Comparison of ENCODE assay signal across 9 cellular contexts in the genomic region with DNA sequence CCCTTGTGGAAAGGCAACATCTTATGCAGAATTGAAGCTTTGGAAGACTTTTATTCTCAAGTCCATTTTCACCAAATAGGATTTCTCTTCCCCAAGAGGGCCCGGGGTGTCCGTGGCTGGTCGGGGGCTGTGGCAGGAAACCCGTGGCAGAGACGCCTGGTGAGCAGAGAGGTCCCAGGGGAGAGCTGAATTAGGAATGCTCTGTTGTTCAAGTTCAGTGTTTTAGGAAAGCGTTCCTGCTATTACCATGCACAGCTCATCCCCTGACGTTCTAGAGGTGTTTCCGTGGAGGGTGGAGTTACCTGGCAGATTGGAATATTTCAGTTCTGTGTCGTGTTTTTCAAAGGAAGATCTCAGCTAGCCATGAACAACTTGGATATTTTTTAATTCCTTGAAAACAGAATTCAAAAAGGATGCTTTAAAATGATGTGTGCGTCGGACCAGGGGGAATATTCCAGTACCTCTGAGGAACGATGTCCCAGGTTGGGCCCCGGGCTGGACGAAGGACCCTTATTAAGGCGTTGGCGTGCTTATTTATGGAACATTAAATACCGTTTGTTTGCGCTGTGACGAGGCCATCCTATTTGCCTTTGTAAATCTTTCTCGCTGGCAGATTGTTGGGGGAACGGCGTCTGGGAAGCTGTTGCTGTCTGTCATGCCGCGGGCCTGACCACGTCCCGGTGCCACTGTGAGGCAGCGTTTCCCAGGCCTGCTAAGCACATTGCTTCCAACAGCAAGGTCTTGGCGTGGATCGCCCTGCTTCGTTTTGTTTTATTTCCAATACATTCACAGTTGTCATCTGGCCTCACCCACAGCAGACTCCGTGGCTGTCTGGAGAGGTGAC. TPM values are rescaled to one million over a fixed set of nuclear protein-coding genes. Genes with fewer than 3 reads are reported as not detected.
DNase-seq lines count a peak whose midpoint lies in the region; FAIRE-seq and TF ChIP-seq lines count a peak whose summit lies in the region.
"Had no signal": no experiment of that assay in that cellular context is flagged by ENCODE, and none has a peak within 500 bp of the region (broad histone marks: within the 10 kb centered on the region; RNA-seq: fewer than 3 reads in every experiment).

No MANE protein-coding gene starts in this region.

- H3K27me3 ChIP-seq in keratinocyte (ENCODE audit: control insufficient read depth, extremely low read depth, insufficient read depth, low read length) = peaks cover 18% of the 10 kb centered on the region
- no peaks in the 10 kb centered on the region for H3K27me3 ChIP-seq in stomach smooth muscle (ENCODE audit: control insufficient read depth in 1 of 2, insufficient read depth in 2 of 2, low read length in 2 of 2)
- H3K27me3 ChIP-seq in H9 (ENCODE audit: insufficient read depth, low read length) = peaks cover 8% of the 10 kb centered on the region

- H3K79me2 ChIP-seq in keratinocyte (ENCODE audit: control insufficient read depth, insufficient read depth, low read length) (no peaks in the 10 kb centered on the region), H9 (ENCODE audit: insufficient read depth, low read length) (no peaks in the 10 kb centered on the region)

- H3K4me1 Mint-ChIP-seq in T-helper 2 cell treated with Interferon-gamma antibody and Interleukin-4, amounts not matched to agents 5 μg/mL and 100 μg/mL, for 36 hours (ENCODE audit: low read depth) = peaks cover 49% of the 10 kb centered on the region
- peaks cover 60% of the 10 kb centered on the region for H3K4me1 Mint-ChIP-seq in activated naive CD8-positive, alpha-beta T cell (ENCODE audit: low read depth)
- H3K4me1 Mint-ChIP-seq in H9 = peaks cover 4 to 25% of the 10 kb centered on the region in 2 experiments; a peak in 3 of 4 replicates

- H3K56ac ChIP-seq in H9 (ENCODE audit: insufficient read length, low read depth, low read length) = no peak overlapping the region

- H2BK15ac ChIP-seq in H9 (ENCODE audit: low read depth, low read length) = no peak overlapping the region

- H3K27me3 Mint-ChIP-seq in T-helper 2 cell treated with Interferon-gamma antibody and Interleukin-4, amounts not matched to agents 5 μg/mL and 100 μg/mL, for 36 hours (ENCODE audit: low read depth) = no peaks in the 10 kb centered on the region
- no peaks in the 10 kb centered on the region for H3K27me3 Mint-ChIP-seq in activated naive CD8-positive, alpha-beta T cell
- H3K27me3 Mint-ChIP-seq in H9 (ENCODE audit: low read depth) = peaks cover 19% of the 10 kb centered on the region

- no peaks in the 10 kb centered on the region for H3K4me1 ChIP-seq in keratinocyte (ENCODE audit: control insufficient read depth, extremely low read depth, insufficient read depth, low read length)
- H3K4me1 ChIP-seq in stomach smooth muscle (ENCODE audit: control insufficient read depth, insufficient read depth, low read length) = peaks cover 54% of the 10 kb centered on the region
- H3K4me1 ChIP-seq in H9 (ENCODE audit: insufficient read depth, low read length) = no peaks in the 10 kb centered on the region

- no peak overlapping the region for H4K8ac ChIP-seq in H9 (replicated peaks; ENCODE audit: insufficient read length, low read depth, low read length)

- WGBS in H9 (ENCODE audit: extremely low coverage, insufficient read length, low lambda C conversion rate) = no CpG with 5 or more reads among the region's 31 CpGs

- H2BK120ac ChIP-seq in H9 (ENCODE audit: low read depth, low read length, poor library complexity, severe bottlenecking) = no peak overlapping the region

- H2AK5ac ChIP-seq in H9 (ENCODE audit: insufficient read length, low read length) = no peak overlapping the region

- TF ChIP-seq CTCF in keratinocyte (optimal IDR thresholded peaks at IDR 0.05 in 1 of 3, IDR thresholded peaks at IDR 0.05 in 1 of 3, conservative IDR thresholded peaks at IDR 0.05 in 1 of 3; ENCODE audit: extremely low read depth in 1 of 3, insufficient read depth in 2 of 3, low read length in 3 of 3) (no peak), H9 (conservative IDR thresholded peaks at IDR 0.05) (no peak)

- H2AFZ ChIP-seq in keratinocyte (ENCODE audit: control insufficient read depth, low read length) (no peak overlapping the region), H9 (ENCODE audit: low read length) (no peak overlapping the region)

- H3K27ac ChIP-seq in keratinocyte (ENCODE audit: control insufficient read depth, insufficient read depth, low read length) = no peak overlapping the region
- peak overlapping the region; percentile 31 for H3K27ac ChIP-seq in stomach smooth muscle (ENCODE audit: low read length)
- no peak overlapping the region for H3K27ac ChIP-seq in H9 (ENCODE audit: insufficient read length, low read depth, low read length)

- no peak overlapping the region for H3T11ph ChIP-seq in H9 (ENCODE audit: low read length)

- H4K91ac ChIP-seq in H9 (ENCODE audit: insufficient read length, low read depth, low read length) = no peak overlapping the region

- H4K5ac ChIP-seq in H9 (ENCODE audit: insufficient read length, low read depth, low read length) = no peak overlapping the region

- no peaks in the 10 kb centered on the region for H3K9me3 Mint-ChIP-seq in T-helper 2 cell treated with Interferon-gamma antibody and Interleukin-4, amounts not matched to agents 5 μg/mL and 100 μg/mL, for 36 hours
- H3K9me3 Mint-ChIP-seq in activated naive CD8-positive, alpha-beta T cell (ENCODE audit: low read depth) = no peaks in the 10 kb centered on the region
- no peaks in the 10 kb centered on the region; a peak in 1 of 5 replicates for H3K9me3 Mint-ChIP-seq in H9

- no peak for FAIRE-seq in keratinocyte (lab: Jason Lieb, UNC)

- H3K36me3 Mint-ChIP-seq in T-helper 2 cell treated with Interferon-gamma antibody and Interleukin-4, amounts not matched to agents 5 μg/mL and 100 μg/mL, for 36 hours (ENCODE audit: low read depth) = peaks cover 24% of the 10 kb centered on the region
- peaks cover 9% of the 10 kb centered on the region for H3K36me3 Mint-ChIP-seq in activated naive CD8-positive, alpha-beta T cell
- no peaks in the 10 kb centered on the region for H3K36me3 Mint-ChIP-seq in H9 (ENCODE audit: insufficient read depth in 1 of 3, low read depth in 3 of 3)

- dilution Hi-C loops in keratinocyte (cut with MboI; ENCODE audit: extremely low pct_ligation_motif_present, low sequenced_read_pairs) = no loop called here

- H3K4me2 ChIP-seq in keratinocyte (ENCODE audit: control insufficient read depth, extremely low read depth, insufficient read depth, low read depth, low read length) (peak overlapping the region; percentile 6), H9 (ENCODE audit: insufficient read depth, insufficient read length, low read length) (no peak overlapping the region)

- H3K9me3 ChIP-seq in keratinocyte (ENCODE audit: control insufficient read depth, low read depth, low read length) = no peaks in the 10 kb centered on the region
- no peaks in the 10 kb centered on the region for H3K9me3 ChIP-seq in stomach smooth muscle (ENCODE audit: control insufficient read depth in 2 of 2, low read length in 2 of 2)
- H3K9me3 ChIP-seq in H9 (ENCODE audit: control insufficient read depth, low read depth, low read length) = no peaks in the 10 kb centered on the region

- H3K27ac Mint-ChIP-seq in T-helper 2 cell treated with Interferon-gamma antibody and Interleukin-4, amounts not matched to agents 5 μg/mL and 100 μg/mL, for 36 hours = peak overlapping the region; percentile 99
- H3K27ac Mint-ChIP-seq in activated naive CD8-positive, alpha-beta T cell = peak overlapping the region; percentile 98
- H3K27ac Mint-ChIP-seq in H9 = 0 out of 7 replicates have a peak overlapping the region, but pooled peaks of 1 of the 3 experiments have one; percentile 25

- DNase-seq in T-helper 2 cell treated with Interferon-gamma antibody and Interleukin-4, amounts not matched to agents 5 μg/mL and 100 μg/mL, for 36 hours (ENCODE audit: low spot score) = no peak
- no peak for DNase-seq in T-helper 2 cell
- DNase-seq in keratinocyte (ENCODE audit: low read depth, low spot score) = no peak
- no peak for DNase-seq in H9
- DNase-seq in amniotic stem cell (lab: John Stamatoyannopoulos, UW) = no peak
- no peak for DNase-seq in stimulated activated naive CD4-positive, alpha-beta T cell treated with Interleukin-2 at 50 U/mL for 16 hours (lab: John Stamatoyannopoulos, UW)
- DNase-seq: NCI-H1694 had no signal

- no peak overlapping the region for H3K4ac ChIP-seq in H9 (ENCODE audit: low read depth, low read length)

- H2BK5ac ChIP-seq in H9 (ENCODE audit: insufficient read length, low read length) = no peak overlapping the region

- no peaks in the 10 kb centered on the region for H3K79me1 ChIP-seq in H9 (ENCODE audit: insufficient read depth, low read depth, low read length, poor library complexity, severe bottlenecking)

- peaks cover 5% of the 10 kb centered on the region for H3K23me2 ChIP-seq in H9 (ENCODE audit: insufficient read length, low read depth, low read length, poor library complexity, severe bottlenecking)

- H3K14ac ChIP-seq in H9 (ENCODE audit: insufficient read depth, low read length) = no peak overlapping the region; the same call in 1 of the 2 replicates

- peak overlapping the region; percentile 90 for H3K4me3 Mint-ChIP-seq in T-helper 2 cell treated with Interferon-gamma antibody and Interleukin-4, amounts not matched to agents 5 μg/mL and 100 μg/mL, for 36 hours
- peak overlapping the region; percentile 87 for H3K4me3 Mint-ChIP-seq in activated naive CD8-positive, alpha-beta T cell
- no peak overlapping the region; a peak in 1 of 5 replicates for H3K4me3 Mint-ChIP-seq in H9

- no peak overlapping the region for H2BK20ac ChIP-seq in H9 (ENCODE audit: low read depth, low read length, poor library complexity, severe bottlenecking)

- H3K36me3 ChIP-seq in keratinocyte (ENCODE audit: control insufficient read depth in 2 of 2, extremely low read depth in 1 of 2, insufficient read depth in 2 of 2, low read length in 2 of 2) = no peaks in the 10 kb centered on the region
- H3K36me3 ChIP-seq in stomach smooth muscle (ENCODE audit: control insufficient read depth in 2 of 2, insufficient read depth in 2 of 2, low read length in 2 of 2) = peaks cover 0 to 2% of the 10 kb centered on the region in 2 donors

- no peak overlapping the region for H3K18ac ChIP-seq in H9 (ENCODE audit: insufficient read length, low read depth, low read length)

- no peaks in the 10 kb centered on the region for H3K9me1 ChIP-seq in keratinocyte (ENCODE audit: control insufficient read depth, extremely low read depth, insufficient read depth, low read length)

- H3K9ac ChIP-seq in keratinocyte (ENCODE audit: control insufficient read depth, extremely low read depth, insufficient read depth, low read length) = no peak overlapping the region
- H3K9ac ChIP-seq in stomach smooth muscle (ENCODE audit: low read length in 2 of 2) = no peak overlapping the region
- no peak overlapping the region for H3K9ac ChIP-seq in H9 (ENCODE audit: extremely low read depth, insufficient read length, low read length)

- H3K4me3 ChIP-seq in keratinocyte (ENCODE audit: control insufficient read depth in 2 of 3, extremely low read depth in 1 of 3, insufficient read depth in 2 of 3, low read depth in 1 of 3, low read length in 3 of 3) (peak overlapping the region in 1 of 3 experiments; percentile 7), stomach smooth muscle (ENCODE audit: low read length in 2 of 2) (peak overlapping the region in 1 of 2 donors; percentile 58)

- H3K23ac ChIP-seq in H9 (ENCODE audit: insufficient read length, low read depth, low read length) = no peak overlapping the region

- H4K20me1 ChIP-seq in keratinocyte (ENCODE audit: control insufficient read depth, extremely low read depth, insufficient read depth, low read length) = no peaks in the 10 kb centered on the region
- no peaks in the 10 kb centered on the region for H4K20me1 ChIP-seq in H9 (ENCODE audit: control insufficient read depth, insufficient read depth, insufficient read length)

- H2BK12ac ChIP-seq in H9 (ENCODE audit: insufficient read length, low read depth, low read length) = no peak overlapping the region

RNA-seq across cellular contexts. Expression of a gene that starts 8.2 kb away (rescaled TPM):
- 0.27 to 1.4 TPM (median 0.77 TPM) in 3 replicates for polyA plus RNA-seq in keratinocyte
- polyA plus RNA-seq in keratinocyte (2011; ENCODE audit: low read depth) = 4.0 TPM
- polyA plus RNA-seq in keratinocyte (2011; cell fraction: cytosol; rRNA removed) = 0.92 and 1.2 TPM in 2 replicates
- 1.7 and 2.5 TPM in 2 replicates for polyA plus RNA-seq in keratinocyte (2011; cell fraction: nucleus; rRNA removed)
- polyA plus RNA-seq in keratinocyte (2012; ENCODE audit: low replicate concordance) = 1.7 and 3.0 TPM in 2 replicates
- 0.40 to 3.3 TPM (median 1.5 TPM) in 3 replicates for polyA minus RNA-seq in keratinocyte
- 1.5 TPM for polyA minus RNA-seq in keratinocyte (2011; cell fraction: cytosol; rRNA and poly(A)+ RNA removed)
- 1.8 and 2.2 TPM in 2 replicates for polyA minus RNA-seq in keratinocyte (2011; cell fraction: nucleus; rRNA and poly(A)+ RNA removed)
- 5.3 and 5.5 TPM in 2 replicates for total RNA-seq in H9 (2021)

Comparison
In these comparisons a context has a peak if more than half of its experiments do, and no peak if none do; other contexts are left out.
1. H3K4me3 Mint-ChIP-seq: peak in T-helper 2 cell treated with Interferon-gamma antibody and Interleukin-4, amounts not matched to agents 5 μg/mL and 100 μg/mL, for 36 hours (single experiment) and activated naive CD8-positive, alpha-beta T cell (single experiment); none in H9 (0 of 2).